In the genomic region with DNA sequence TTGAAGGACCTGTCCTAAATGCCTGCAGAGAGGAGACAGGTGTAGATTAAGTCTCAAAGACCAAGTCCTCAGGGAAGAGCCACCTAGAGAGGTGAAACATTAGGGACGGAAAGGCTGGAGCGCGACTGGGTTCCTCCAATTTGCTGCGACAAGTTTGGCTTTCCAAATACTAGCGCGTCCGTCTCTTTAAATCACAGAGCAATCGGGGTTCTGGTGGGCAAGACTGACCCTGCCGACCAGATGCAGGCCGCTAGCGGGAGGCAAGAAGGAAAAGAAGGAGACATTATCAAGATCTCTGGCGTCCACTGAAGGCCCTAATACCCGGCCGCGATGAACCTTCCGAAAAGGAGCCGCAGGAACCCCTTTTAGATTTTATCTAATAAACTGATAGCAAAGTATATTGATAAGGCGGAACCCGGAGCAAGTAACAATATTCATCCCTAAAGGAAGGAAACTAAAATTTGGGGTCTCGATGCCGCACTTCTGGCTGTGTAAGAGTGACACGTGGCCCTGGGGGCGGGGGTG, we compare ENCODE assay signal across 16 cellular contexts.
DNase-seq lines count a peak whose midpoint lies in the region; ATAC-seq and TF ChIP-seq lines count a peak whose summit lies in the region.
"Had no signal": no experiment of that assay in that cellular context is flagged by ENCODE, and none has a peak within 500 bp of the region (broad histone marks: within the 10 kb centered on the region; RNA-seq: fewer than 3 reads in every experiment).

No MANE protein-coding gene starts in this region.

- no peaks in the 10 kb centered on the region for H3K79me1 ChIP-seq in mesendoderm (ENCODE audit: low read length)

- H3K4me3 ChIP-seq in HUES48 (ENCODE audit: low read depth, low read length) (0 out of 2 replicates have a peak overlapping the region, but pooled peaks have one; percentile 17), mesendoderm (ENCODE audit: low read length) (no peak overlapping the region), smooth muscle cell (peak overlapping the region; percentile 67)

- H3K9me3 Mint-ChIP-seq in activated CD4-positive, alpha-beta memory T cell treated with anti-CD3 and anti-CD28 coated beads, Interleukin-2, amount 10 ng/mL, durations not matched to agents 7 days and 5 days = no peaks in the 10 kb centered on the region

- H3K36me3 ChIP-seq in HUES48 (ENCODE audit: control insufficient read depth, insufficient read depth, low read length) (no peaks in the 10 kb centered on the region), mesendoderm (ENCODE audit: control insufficient read depth, insufficient read depth, low read length) (no peaks in the 10 kb centered on the region), smooth muscle cell (ENCODE audit: low read depth) (no peaks in the 10 kb centered on the region)

- WGBS in mesendoderm (ENCODE audit: extremely low coverage, insufficient coverage, low lambda C conversion rate) = no CpG with 5 or more reads among the region's 23 CpGs
- WGBS in smooth muscle cell (ENCODE audit: low lambda C conversion rate) = 33% methylated on average over 23 of the region's 23 CpGs

- peaks cover 7% of the 10 kb centered on the region for H3F3A ChIP-seq in smooth muscle cell (ENCODE audit: low read depth)

- H4K8ac ChIP-seq in mesendoderm (ENCODE audit: low read depth, low read length) = no peak overlapping the region

- ATAC-seq in SK-N-SH treated with all-trans-retinoic acid at 6 μM for 48 hours (no peak), GM19463 (IDR thresholded peaks at IDR 0.05; ENCODE audit: unreplicated experiment) (no peak), GM19395 (IDR thresholded peaks at IDR 0.05; ENCODE audit: unreplicated experiment) (no peak)
- ATAC-seq: PC-3 had no signal

- H3K4me3 Mint-ChIP-seq in activated CD4-positive, alpha-beta memory T cell treated with anti-CD3 and anti-CD28 coated beads, Interleukin-2, amount 10 ng/mL, durations not matched to agents 7 days and 5 days = no peak overlapping the region

- no peak overlapping the region for H3K4me2 ChIP-seq in mesendoderm (ENCODE audit: low read length)
- H3K4me2 ChIP-seq in smooth muscle cell = peak overlapping the region; percentile 94

- DNase-seq in ecto neural progenitor cell (ENCODE audit: low spot score) = peak; percentile 44
- peak; percentile 7 for DNase-seq in mesendoderm
- DNase-seq in smooth muscle cell (lab: John Stamatoyannopoulos, UW; ENCODE audit: unreplicated experiment) = no peak
- no peak for DNase-seq in activated CD4-positive, alpha-beta memory T cell treated with anti-CD3 and anti-CD28 coated beads, Interleukin-2, amount 10 ng/mL, durations not matched to agents 7 days and 5 days
- DNase-seq: DMS79 treated with DMSO at 0.1 percent for 48 hours, IMR-90, NCI-H1417 treated with DMSO at 0.1 percent for 48 hours, NCI-H187 treated with DMSO at 0.1 percent for 48 hours, NCI-H226, PC-3, RPMI8226 had no signal

- H3K9ac ChIP-seq in HUES48 (ENCODE audit: low read depth, low read length) (no peak overlapping the region), mesendoderm (ENCODE audit: low read length) (no peak overlapping the region), smooth muscle cell (ENCODE audit: low read depth) (no peak overlapping the region)

- H2AK5ac ChIP-seq in mesendoderm (ENCODE audit: low read length) = no peak overlapping the region

- no peak overlapping the region for H3K18ac ChIP-seq in mesendoderm (ENCODE audit: low read length)

- H3K23ac ChIP-seq in mesendoderm (ENCODE audit: low read length) = peak overlapping the region; percentile 33

- peaks cover 100% of the 10 kb centered on the region for H3K27me3 ChIP-seq in HUES48 (ENCODE audit: control insufficient read depth, insufficient read depth, low read length)
- peaks cover 47% of the 10 kb centered on the region for H3K27me3 ChIP-seq in mesendoderm (ENCODE audit: insufficient read depth, low read length, poor library complexity)
- peaks cover 8% of the 10 kb centered on the region for H3K27me3 ChIP-seq in smooth muscle cell (ENCODE audit: low read depth)

- H3K56ac ChIP-seq in mesendoderm (ENCODE audit: low read length) = no peak overlapping the region

- CTCF ChIA-PET in activated CD4-positive, alpha-beta memory T cell treated with anti-CD3 and anti-CD28 coated beads, Interleukin-2, amount 10 ng/mL, durations not matched to agents 7 days and 5 days (lab: Charles Lee) = no interaction called here

- H3K9me3 ChIP-seq in HUES48 (ENCODE audit: control insufficient read depth, insufficient read depth, low read length) (no peaks in the 10 kb centered on the region), smooth muscle cell (replicated peaks; ENCODE audit: low read depth) (no peaks in the 10 kb centered on the region)

- peaks cover 5% of the 10 kb centered on the region for H3K36me3 Mint-ChIP-seq in activated CD4-positive, alpha-beta memory T cell treated with anti-CD3 and anti-CD28 coated beads, Interleukin-2, amount 10 ng/mL, durations not matched to agents 7 days and 5 days (ENCODE audit: low read depth)

- H2AFZ ChIP-seq in smooth muscle cell (ENCODE audit: low read depth) = peak overlapping the region; percentile 73

- H3K27ac Mint-ChIP-seq in activated CD4-positive, alpha-beta memory T cell treated with anti-CD3 and anti-CD28 coated beads, Interleukin-2, amount 10 ng/mL, durations not matched to agents 7 days and 5 days = no peak overlapping the region
- H3K27ac Mint-ChIP-seq: CD14-positive monocyte had no signal

- no peak for TF ChIP-seq CTCF in smooth muscle cell (IDR thresholded peaks at IDR 0.05; ENCODE audit: borderline replicate concordance, insufficient read depth, poor library complexity, severe bottlenecking)

- H3K79me2 ChIP-seq in mesendoderm (ENCODE audit: control insufficient read depth, insufficient read depth, low read length) = no peaks in the 10 kb centered on the region
- peaks cover 25% of the 10 kb centered on the region for H3K79me2 ChIP-seq in smooth muscle cell (ENCODE audit: low read depth)

- H2BK120ac ChIP-seq in mesendoderm (ENCODE audit: low read depth, low read length) = no peak overlapping the region

- no peaks in the 10 kb centered on the region for H4K20me1 ChIP-seq in smooth muscle cell (ENCODE audit: low read depth)

- peaks cover 55% of the 10 kb centered on the region for H3K27me3 Mint-ChIP-seq in activated CD4-positive, alpha-beta memory T cell treated with anti-CD3 and anti-CD28 coated beads, Interleukin-2, amount 10 ng/mL, durations not matched to agents 7 days and 5 days

- H3K4me1 Mint-ChIP-seq in activated CD4-positive, alpha-beta memory T cell treated with anti-CD3 and anti-CD28 coated beads, Interleukin-2, amount 10 ng/mL, durations not matched to agents 7 days and 5 days = peaks cover 31% of the 10 kb centered on the region

- no peak overlapping the region for H3K4ac ChIP-seq in mesendoderm (ENCODE audit: low read depth, low read length)

- no peak overlapping the region for H4K5ac ChIP-seq in mesendoderm (ENCODE audit: low read length)

- H3K27ac ChIP-seq in HUES48 (ENCODE audit: low read depth, low read length) = no peak overlapping the region
- H3K27ac ChIP-seq in mesendoderm (ENCODE audit: low read depth, low read length) = no peak overlapping the region
- no peak overlapping the region for H3K27ac ChIP-seq in smooth muscle cell (ENCODE audit: low read depth)

- no peak overlapping the region for H2BK5ac ChIP-seq in mesendoderm (ENCODE audit: low read length)

- H3K4me1 ChIP-seq in HUES48 (ENCODE audit: control insufficient read depth, insufficient read depth, low read length) (peaks cover 26% of the 10 kb centered on the region), mesendoderm (ENCODE audit: control insufficient read depth, low read depth, low read length) (no peaks in the 10 kb centered on the region), smooth muscle cell (ENCODE audit: low read depth) (peaks cover 27% of the 10 kb centered on the region)

- POLR2A ChIA-PET in activated CD4-positive, alpha-beta memory T cell treated with anti-CD3 and anti-CD28 coated beads, Interleukin-2, amount 10 ng/mL, durations not matched to agents 7 days and 5 days (lab: Charles Lee) = no interaction called here

- H2BK15ac ChIP-seq in mesendoderm (replicated peaks; ENCODE audit: low read depth) = no peak overlapping the region

TF ChIP-seq in SK-N-SH treated with all-trans-retinoic acid at 6 μM for 48 hours, 23 proteins besides CTCF, POLR2A, EP300 and RAD21 (continues in another document):
- no peak for TF ChIP-seq ZNF8 (CRISPR knock-in tag; IDR thresholded peaks at IDR 0.05)
- no peak for TF ChIP-seq SNAI2 (CRISPR knock-in tag; IDR thresholded peaks at IDR 0.05)
- no peak for TF ChIP-seq ESRRG (CRISPR knock-in tag; IDR thresholded peaks at IDR 0.05)
- TF ChIP-seq CSDC2 (CRISPR knock-in tag; IDR thresholded peaks at IDR 0.05) = no peak
- TF ChIP-seq TOX (CRISPR knock-in tag; IDR thresholded peaks at IDR 0.05; ENCODE audit: borderline replicate concordance) = no peak
- no peak for TF ChIP-seq ISL1 (CRISPR knock-in tag; IDR thresholded peaks at IDR 0.05)
- TF ChIP-seq, protein P1, sequence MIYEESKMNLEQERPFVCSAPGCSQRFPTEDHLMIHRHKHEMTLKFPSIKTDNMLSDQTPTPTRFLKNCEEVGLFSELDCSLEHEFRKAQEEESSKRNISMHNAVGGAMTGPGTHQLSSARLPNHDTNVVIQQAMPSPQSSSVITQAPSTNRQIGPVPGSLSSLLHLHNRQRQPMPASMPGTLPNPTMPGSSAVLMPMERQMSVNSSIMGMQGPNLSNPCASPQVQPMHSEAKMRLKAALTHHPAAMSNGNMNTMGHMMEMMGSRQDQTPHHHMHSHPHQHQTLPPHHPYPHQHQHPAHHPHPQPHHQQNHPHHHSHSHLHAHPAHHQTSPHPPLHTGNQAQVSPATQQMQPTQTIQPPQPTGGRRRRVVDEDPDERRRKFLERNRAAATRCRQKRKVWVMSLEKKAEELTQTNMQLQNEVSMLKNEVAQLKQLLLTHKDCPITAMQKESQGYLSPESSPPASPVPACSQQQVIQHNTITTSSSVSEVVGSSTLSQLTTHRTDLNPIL (CRISPR knock-in tag; IDR thresholded peaks at IDR 0.05; ENCODE audit: low read depth) = no peak
- no peak for TF ChIP-seq ZNF565 (CRISPR knock-in tag; conservative IDR thresholded peaks at IDR 0.05; ENCODE audit: low read depth)
- TF ChIP-seq, protein P2, sequence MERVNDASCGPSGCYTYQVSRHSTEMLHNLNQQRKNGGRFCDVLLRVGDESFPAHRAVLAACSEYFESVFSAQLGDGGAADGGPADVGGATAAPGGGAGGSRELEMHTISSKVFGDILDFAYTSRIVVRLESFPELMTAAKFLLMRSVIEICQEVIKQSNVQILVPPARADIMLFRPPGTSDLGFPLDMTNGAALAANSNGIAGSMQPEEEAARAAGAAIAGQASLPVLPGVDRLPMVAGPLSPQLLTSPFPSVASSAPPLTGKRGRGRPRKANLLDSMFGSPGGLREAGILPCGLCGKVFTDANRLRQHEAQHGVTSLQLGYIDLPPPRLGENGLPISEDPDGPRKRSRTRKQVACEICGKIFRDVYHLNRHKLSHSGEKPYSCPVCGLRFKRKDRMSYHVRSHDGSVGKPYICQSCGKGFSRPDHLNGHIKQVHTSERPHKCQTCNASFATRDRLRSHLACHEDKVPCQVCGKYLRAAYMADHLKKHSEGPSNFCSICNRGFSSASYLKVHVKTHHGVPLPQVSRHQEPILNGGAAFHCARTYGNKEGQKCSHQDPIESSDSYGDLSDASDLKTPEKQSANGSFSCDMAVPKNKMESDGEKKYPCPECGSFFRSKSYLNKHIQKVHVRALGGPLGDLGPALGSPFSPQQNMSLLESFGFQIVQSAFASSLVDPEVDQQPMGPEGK (CRISPR knock-in tag; IDR thresholded peaks at IDR 0.05; ENCODE audit: borderline replicate concordance) = no peak

Comparison
In these comparisons a context has a peak if more than half of its experiments do, and no peak if none do; other contexts are left out.
1. DNase-seq: peak in ecto neural progenitor cell (single experiment) and mesendoderm (single experiment); none in smooth muscle cell (single experiment) and activated CD4-positive, alpha-beta memory T cell treated with anti-CD3 and anti-CD28 coated beads, Interleukin-2, amount 10 ng/mL, durations not matched to agents 7 days and 5 days (single experiment).